8 cellular contexts compared by ENCODE assay signal in genomic region chr13:25085125-25085742, GRCh38. TPM values are rescaled to one million over a fixed set of nuclear protein-coding genes. Genes with fewer than 3 reads are reported as not detected.
DNase-seq lines count a peak whose midpoint lies in the region; ATAC-seq and TF ChIP-seq lines count a peak whose summit lies in the region.

No MANE protein-coding gene starts in this region.

- H3K27me3 ChIP-seq in GM23338 (ENCODE audit: insufficient read depth) = no peaks in the 10 kb centered on the region

- peak; percentile 48 for DNase-seq in DMS53 treated with DMSO at 0.1 percent for 48 hours (lab: John Stamatoyannopoulos, UW; ENCODE audit: unreplicated experiment)
- DNase-seq in GM23338 (ENCODE audit: low spot score) = peak; percentile 84
- peak; percentile 83 for DNase-seq in NCI-H748 (lab: John Stamatoyannopoulos, UW; ENCODE audit: unreplicated experiment)
- peak; percentile 22 to 44 for DNase-seq in dermis microvascular lymphatic vessel endothelial cell (ENCODE audit: low read depth in 2 of 2)
- peak; percentile 36 for DNase-seq in nephron progenitor cell
- DNase-seq in lower leg skin (ENCODE audit: low spot score in 2 of 2) = no peak
- DNase-seq in islet precursor cell = no peak

- TF ChIP-seq POLR2A in lower leg skin (IDR thresholded peaks at IDR 0.05) = no peak

- H3K27me3 Mint-ChIP-seq in GM23338 (ENCODE audit: insufficient read depth, low read depth, poor library complexity) (peaks cover 2% of the 10 kb centered on the region), nephron progenitor cell (ENCODE audit: low read depth, poor library complexity) (peaks cover 16% of the 10 kb centered on the region)

- no peaks in the 10 kb centered on the region for H3K4me1 ChIP-seq in GM23338 (ENCODE audit: insufficient read depth)

- peak overlapping the region; percentile 94; the same call in 1 of the 2 replicates for H2AFZ ChIP-seq in GM23338

- H3K27ac Mint-ChIP-seq in GM23338 (no peak overlapping the region), nephron progenitor cell (no peak overlapping the region)

- no peaks in the 10 kb centered on the region; the same call in 2 of the 3 replicates for H3K9me3 Mint-ChIP-seq in GM23338
- no peaks in the 10 kb centered on the region for H3K9me3 Mint-ChIP-seq in nephron progenitor cell

- peak; percentile 87 for ATAC-seq in GM23338
- no peak for ATAC-seq in activated CD4-positive, CD25-positive, alpha-beta regulatory T cell treated with anti-CD3 and anti-CD28 coated beads, Interleukin-2, amount 50 U/mL, for 24 hours

- no peak overlapping the region for H3K27ac ChIP-seq in GM23338 (ENCODE audit: low read depth)

- H3K4me3 Mint-ChIP-seq in GM23338 = no peak overlapping the region
- no peak overlapping the region for H3K4me3 Mint-ChIP-seq in nephron progenitor cell

- H3K4me3 ChIP-seq in GM23338 (no peak overlapping the region), lower leg skin (ENCODE audit: low read depth, poor library complexity, severe bottlenecking) (no peak overlapping the region)

- peak; percentile 80 to 87 for TF ChIP-seq CTCF in GM23338 (conservative IDR thresholded peaks at IDR 0.05; ENCODE audit: low read depth in 2 of 2)
- TF ChIP-seq CTCF in nephron progenitor cell (IDR thresholded peaks at IDR 0.05) = peak; percentile 67
- TF ChIP-seq CTCF in lower leg skin (IDR thresholded peaks at IDR 0.05) = no peak

- H3K4me2 ChIP-seq in GM23338 = no peak overlapping the region

- intact Hi-C loops in lower leg skin (cut with DNase I; ENCODE audit: low total_unique reads) = no loop called here

- 42% methylated on average over 6 of the region's 6 CpGs for WGBS in lower leg skin, 2 donors

- H3K36me3 Mint-ChIP-seq in GM23338 (ENCODE audit: low read depth) = no peaks in the 10 kb centered on the region
- H3K36me3 Mint-ChIP-seq in nephron progenitor cell (ENCODE audit: low read depth) = no peaks in the 10 kb centered on the region

- no peaks in the 10 kb centered on the region for H3K79me2 ChIP-seq in GM23338 (replicated peaks; ENCODE audit: insufficient read depth)

- H3F3A ChIP-seq in GM23338 (replicated peaks; ENCODE audit: low read depth) = no peaks in the 10 kb centered on the region

- H4K20me1 ChIP-seq in GM23338 (replicated peaks; ENCODE audit: insufficient read depth) = no peaks in the 10 kb centered on the region

- H3K36me3 ChIP-seq in GM23338 (ENCODE audit: insufficient read depth) = no peaks in the 10 kb centered on the region

- H3K4me1 Mint-ChIP-seq in GM23338 (no peaks in the 10 kb centered on the region), nephron progenitor cell (no peaks in the 10 kb centered on the region)

- H3K9me2 ChIP-seq in GM23338 (ENCODE audit: insufficient read depth) = no peaks in the 10 kb centered on the region

TF ChIP-seq in GM23338, 12 proteins besides CTCF, POLR2A, EP300 and RAD21:
- TF ChIP-seq CREB1 (CRISPR knock-in tag; IDR thresholded peaks at IDR 0.05; ENCODE audit: low read depth) (no peak), JUNB (IDR thresholded peaks at IDR 0.05; ENCODE audit: unreplicated experiment) (no peak)

RNA-seq across cellular contexts. Expression of gene PABPC3, which starts 10.7 kb away (rescaled TPM):
- total RNA-seq in GM23338 (2014; rRNA removed; shearing (Covaris generic)) = 0.58 and 1.2 TPM in 2 replicates
- polyA plus RNA-seq in GM23338 (2016; fragmentation: Nextera tagmentation; extraction: Ambion mirVana) = 0.42 and 0.55 TPM in 2 replicates
- total RNA-seq in dermis microvascular lymphatic vessel endothelial cell = under 0.01 TPM in 2 replicates
- under 1 TPM in 3 of 4 donors, not detected in 1; 0.07 to 0.17 (median 0.10) TPM for total RNA-seq in lower leg skin

Comparison
In these comparisons a context has a peak if more than half of its experiments do, and no peak if none do; other contexts are left out.
1. DNase-seq: peak in DMS53 treated with DMSO at 0.1 percent for 48 hours (single experiment), GM23338 (single experiment), NCI-H748 (single experiment), dermis microvascular lymphatic vessel endothelial cell (2 of 2) and nephron progenitor cell (single experiment); none in lower leg skin (0 of 2) and islet precursor cell (single experiment).
2. CTCF ChIP-seq: peak in GM23338 (2 of 2) and nephron progenitor cell (single experiment); none in lower leg skin (0 of 3).